1 cellular context compared by ENCODE assay signal in genomic region chr6:27777614-27778355, GRCh38.
TF ChIP-seq lines count a peak whose summit lies in the region.

No MANE protein-coding gene starts in this region.

TF ChIP-seq in GM23338, 12 proteins besides CTCF, POLR2A, EP300 and RAD21 (continued from another document):
- TF ChIP-seq ZNF462 (CRISPR knock-in tag; IDR thresholded peaks at IDR 0.05) = no peak
- no peak for TF ChIP-seq CREB1 (CRISPR knock-in tag; IDR thresholded peaks at IDR 0.05; ENCODE audit: low read depth)
- no peak for TF ChIP-seq EZH2phosphoT487 (IDR thresholded peaks at IDR 0.05; ENCODE audit: unreplicated experiment)
- TF ChIP-seq NANOG (IDR thresholded peaks at IDR 0.05; ENCODE audit: borderline replicate concordance) = no peak
- TF ChIP-seq ZNF114 (CRISPR knock-in tag; IDR thresholded peaks at IDR 0.05) = no peak
- no peak for TF ChIP-seq ETS1 (IDR thresholded peaks at IDR 0.05)
- no peak for TF ChIP-seq STAT1 (IDR thresholded peaks at IDR 0.05; ENCODE audit: unreplicated experiment)
